In genomic region chr6:168715643-168716481, GRCh38 we compare ENCODE assay signal across 18 cellular contexts.
"Had no signal": no experiment of that assay in that cellular context is flagged by ENCODE, and none has a peak within 500 bp of the region (broad histone marks: within the 10 kb centered on the region; RNA-seq: fewer than 3 reads in every experiment).

No MANE protein-coding gene starts in this region.

- H3K27ac Mint-ChIP-seq: activated CD4-positive, alpha-beta memory T cell treated with anti-CD3 and anti-CD28 coated beads for 36 hours; activated CD4-positive, alpha-beta T cell treated with anti-CD3 and anti-CD28 coated beads for 36 hours; activated CD8-positive, alpha-beta memory T cell treated with anti-CD3 and anti-CD28 coated beads, Interleukin-2, amount 10 ng/mL, durations not matched to agents 7 days and 5 days; activated naive CD8-positive, alpha-beta T cell treated with anti-CD3 and anti-CD28 coated beads, Interleukin-2, amount 10 ng/mL, durations not matched to agents 7 days and 5 days; activated T-helper 17 cell treated with anti-CD3 and anti-CD28 coated beads, Interleukin-2, amount 50 U/mL, for 72 hours; memory B cell; stimulated activated naive CD8-positive, alpha-beta T cell treated with anti-CD3 and anti-CD28 coated beads, Interleukin-15, Interleukin-2, amounts not matched to agents 100 ng/mL and 50 ng/mL, for 24 hours; WTC11 had no signal

- H3K27me3 Mint-ChIP-seq: activated CD4-positive, alpha-beta T cell treated with anti-CD3 and anti-CD28 coated beads for 36 hours; activated CD8-positive, alpha-beta memory T cell treated with anti-CD3 and anti-CD28 coated beads, Interleukin-2, amount 10 ng/mL, durations not matched to agents 7 days and 5 days; activated naive CD8-positive, alpha-beta T cell treated with anti-CD3 and anti-CD28 coated beads, Interleukin-2, amount 10 ng/mL, durations not matched to agents 7 days and 5 days; activated T-helper 17 cell treated with anti-CD3 and anti-CD28 coated beads, Interleukin-2, amount 50 U/mL, for 72 hours; naive B cell; stimulated activated naive CD8-positive, alpha-beta T cell treated with anti-CD3 and anti-CD28 coated beads, Interleukin-15, Interleukin-2, amounts not matched to agents 100 ng/mL and 50 ng/mL, for 24 hours had no signal

- H3K27me3 ChIP-seq: hepatocyte, right atrium auricular region, tibial nerve, uterus had no signal

- H2AFZ ChIP-seq: hepatocyte had no signal

- DNase-seq: activated CD4-positive, alpha-beta memory T cell treated with anti-CD3 and anti-CD28 coated beads for 36 hours; activated CD4-positive, alpha-beta T cell treated with anti-CD3 and anti-CD28 coated beads for 36 hours; activated CD8-positive, alpha-beta memory T cell treated with anti-CD3 and anti-CD28 coated beads, Interleukin-2, amount 10 ng/mL, durations not matched to agents 7 days and 5 days; activated naive CD4-positive, alpha-beta T cell; activated naive CD8-positive, alpha-beta T cell treated with anti-CD3 and anti-CD28 coated beads, Interleukin-2, amount 10 ng/mL, durations not matched to agents 7 days and 5 days; amygdala; dorsolateral prefrontal cortex; naive B cell; uterus had no signal

- H3K4me2 ChIP-seq: hepatocyte had no signal

- H3K9me3 ChIP-seq: prostate gland, right atrium auricular region, uterus had no signal

- H3K4me1 Mint-ChIP-seq: activated CD4-positive, alpha-beta T cell treated with anti-CD3 and anti-CD28 coated beads for 36 hours; activated CD8-positive, alpha-beta memory T cell treated with anti-CD3 and anti-CD28 coated beads, Interleukin-2, amount 10 ng/mL, durations not matched to agents 7 days and 5 days; activated naive CD8-positive, alpha-beta T cell treated with anti-CD3 and anti-CD28 coated beads, Interleukin-2, amount 10 ng/mL, durations not matched to agents 7 days and 5 days; activated T-helper 17 cell treated with anti-CD3 and anti-CD28 coated beads, Interleukin-2, amount 50 U/mL, for 72 hours; memory B cell; naive B cell; neural crest cell; WTC11 had no signal

- H3K36me3 ChIP-seq: prostate gland, right atrium auricular region, tibial nerve, uterus had no signal

- H3K27ac ChIP-seq: dorsolateral prefrontal cortex, hepatocyte, prostate gland, right atrium auricular region, tibial nerve, uterus had no signal

- H3K36me3 Mint-ChIP-seq: activated CD4-positive, alpha-beta memory T cell treated with anti-CD3 and anti-CD28 coated beads for 36 hours; activated CD8-positive, alpha-beta memory T cell treated with anti-CD3 and anti-CD28 coated beads, Interleukin-2, amount 10 ng/mL, durations not matched to agents 7 days and 5 days; activated naive CD8-positive, alpha-beta T cell treated with anti-CD3 and anti-CD28 coated beads, Interleukin-2, amount 10 ng/mL, durations not matched to agents 7 days and 5 days; memory B cell; naive B cell had no signal

- H3K9me3 Mint-ChIP-seq: activated CD4-positive, alpha-beta memory T cell treated with anti-CD3 and anti-CD28 coated beads for 36 hours; activated naive CD8-positive, alpha-beta T cell treated with anti-CD3 and anti-CD28 coated beads, Interleukin-2, amount 10 ng/mL, durations not matched to agents 7 days and 5 days; activated T-helper 17 cell treated with anti-CD3 and anti-CD28 coated beads, Interleukin-2, amount 50 U/mL, for 72 hours; memory B cell; stimulated activated naive CD8-positive, alpha-beta T cell treated with anti-CD3 and anti-CD28 coated beads, Interleukin-15, Interleukin-2, amounts not matched to agents 100 ng/mL and 50 ng/mL, for 24 hours had no signal

- H3K79me2 ChIP-seq: hepatocyte had no signal

- H3K4me3 Mint-ChIP-seq: activated CD4-positive, alpha-beta memory T cell treated with anti-CD3 and anti-CD28 coated beads for 36 hours; activated CD4-positive, alpha-beta T cell treated with anti-CD3 and anti-CD28 coated beads for 36 hours; activated CD8-positive, alpha-beta memory T cell treated with anti-CD3 and anti-CD28 coated beads, Interleukin-2, amount 10 ng/mL, durations not matched to agents 7 days and 5 days; activated naive CD8-positive, alpha-beta T cell treated with anti-CD3 and anti-CD28 coated beads, Interleukin-2, amount 10 ng/mL, durations not matched to agents 7 days and 5 days; activated T-helper 17 cell treated with anti-CD3 and anti-CD28 coated beads, Interleukin-2, amount 50 U/mL, for 72 hours; memory B cell; naive B cell; neural crest cell; stimulated activated naive CD8-positive, alpha-beta T cell treated with anti-CD3 and anti-CD28 coated beads, Interleukin-15, Interleukin-2, amounts not matched to agents 100 ng/mL and 50 ng/mL, for 24 hours; WTC11 had no signal

- H3K4me1 ChIP-seq: prostate gland, right atrium auricular region, tibial nerve, uterus had no signal

- ATAC-seq: activated CD4-positive, alpha-beta T cell treated with anti-CD3 and anti-CD28 coated beads for 36 hours; activated CD8-positive, alpha-beta memory T cell treated with anti-CD3 and anti-CD28 coated beads, Interleukin-2, amount 10 ng/mL, durations not matched to agents 7 days and 5 days; activated T-helper 17 cell treated with anti-CD3 and anti-CD28 coated beads, Interleukin-2, amount 50 U/mL, for 72 hours; WTC11 had no signal

- H3K4me3 ChIP-seq: dorsolateral prefrontal cortex, hepatocyte, prostate gland, right atrium auricular region, tibial nerve, uterus had no signal
